Comparison of ENCODE assay signal across 1 cellular context in genomic region chr3:42804113-42804830, GRCh38.
TF ChIP-seq lines count a peak whose summit lies in the region.

Gene HIGD1A (minus strand): TSS chr3:42804490. CDS start chr3:42794253, 10,237 bp downstream.

TF ChIP-seq in K562, 482 proteins besides CTCF, POLR2A, EP300 and RAD21 (continued from another document and continues in another):
- 0 out of 2 replicates have a peak, but pooled peaks have one; percentile 5 for TF ChIP-seq STAT6 (CRISPR knock-in tag; IDR thresholded peaks at IDR 0.05)
- no peak; a peak in 1 of 4 replicates for TF ChIP-seq ZMIZ1 (IDR thresholded peaks at IDR 0.05; ENCODE audit: low read depth in 2 of 2, low read length in 2 of 2)
- peak in 1 of 3 experiments; percentile 25 for TF ChIP-seq YY1 (IDR thresholded peaks at IDR 0.05; ENCODE audit: borderline replicate concordance in 1 of 3, control insufficient read depth in 1 of 3, extremely low read depth in 1 of 3, insufficient read depth in 3 of 3, insufficient read length in 1 of 3, insufficient replicate concordance in 2 of 3, low read depth in 1 of 3, low read length in 2 of 3)
- peak; percentile 62 for TF ChIP-seq ARID1B (IDR thresholded peaks at IDR 0.05)
- 0 out of 2 replicates have a peak, but pooled peaks have one; percentile 23 for TF ChIP-seq NFIX (CRISPR knock-in tag; IDR thresholded peaks at IDR 0.05; ENCODE audit: low read depth)
- TF ChIP-seq EWSR1 (IDR thresholded peaks at IDR 0.05; ENCODE audit: borderline replicate concordance, low read depth, partially characterized antibody): no peak
- peak; percentile 70 for TF ChIP-seq OTX1 (CRISPR knock-in tag; IDR thresholded peaks at IDR 0.05)
- peak; percentile 81; the same call in 1 of the 2 replicates for TF ChIP-seq NKRF (IDR thresholded peaks at IDR 0.05; ENCODE audit: borderline replicate concordance)
- no peak for TF ChIP-seq ZNF57 (CRISPR knock-in tag; IDR thresholded peaks at IDR 0.05)
- peak; percentile 30; the same call in 1 of the 2 replicates for TF ChIP-seq ETV1 (tag; conservative IDR thresholded peaks at IDR 0.05; ENCODE audit: low read depth)
- peak; percentile 66; the same call in 1 of the 2 replicates for TF ChIP-seq ZBTB1 (CRISPR knock-in tag; IDR thresholded peaks at IDR 0.05; ENCODE audit: borderline replicate concordance, low read depth)
- no peak; the same call in 1 of the 2 replicates for TF ChIP-seq JUN (IDR thresholded peaks at IDR 0.05; ENCODE audit: borderline replicate concordance, low read depth, low read length)
- no peak for TF ChIP-seq JUN (CRISPR knock-in tag; IDR thresholded peaks at IDR 0.05; ENCODE audit: borderline replicate concordance)
- peak; percentile 62; the same call in 1 of the 2 replicates for TF ChIP-seq EP400 (IDR thresholded peaks at IDR 0.05)
- TF ChIP-seq MNT (conservative IDR thresholded peaks at IDR 0.05): peak; percentile 81 to 86
- no peak for TF ChIP-seq PTTG1 (tag; IDR thresholded peaks at IDR 0.05; ENCODE audit: low read depth)
- TF ChIP-seq TEAD1 (CRISPR knock-in tag; IDR thresholded peaks at IDR 0.05): 0 out of 4 replicates have a peak, but pooled peaks of 1 of the 2 experiments have one; percentile 22
- TF ChIP-seq POLR2G (IDR thresholded peaks at IDR 0.05; ENCODE audit: low read depth, low read length): peak; percentile 98
- TF ChIP-seq NEUROD1 (IDR thresholded peaks at IDR 0.05; ENCODE audit: borderline replicate concordance, low read depth, low read length, partially characterized antibody): peak; percentile 14
- TF ChIP-seq DEAF1 (CRISPR knock-in tag; IDR thresholded peaks at IDR 0.05): no peak
- 0 out of 2 replicates have a peak, but pooled peaks have one; percentile 12 for TF ChIP-seq PHF21A (IDR thresholded peaks at IDR 0.05; ENCODE audit: borderline replicate concordance, low read depth)
- peak; percentile 65 for TF ChIP-seq SP1 (CRISPR knock-in tag; IDR thresholded peaks at IDR 0.05)
- peak; percentile 90 for TF ChIP-seq MGA (IDR thresholded peaks at IDR 0.05)
- peak; percentile 84 for TF ChIP-seq POLR2H (tag; IDR thresholded peaks at IDR 0.05; ENCODE audit: low read depth)
- TF ChIP-seq ARID2 (IDR thresholded peaks at IDR 0.05): peak; percentile 60; the same call in 1 of the 2 replicates
- TF ChIP-seq ZNF212 (CRISPR knock-in tag; IDR thresholded peaks at IDR 0.05): peak; percentile 78; the same call in 1 of the 2 replicates
- TF ChIP-seq ZNF436 (CRISPR knock-in tag; IDR thresholded peaks at IDR 0.05): 0 out of 2 replicates have a peak, but pooled peaks have one; percentile 59
- TF ChIP-seq SMARCB1 (IDR thresholded peaks at IDR 0.05; ENCODE audit: insufficient read length, low read depth): peak; percentile 19
- 0 out of 2 replicates have a peak, but pooled peaks have one; percentile 26 for TF ChIP-seq ZNF445 (CRISPR knock-in tag; IDR thresholded peaks at IDR 0.05; ENCODE audit: low read depth)
- no peak for TF ChIP-seq ZNF696 (CRISPR knock-in tag; conservative IDR thresholded peaks at IDR 0.05)
- peak; percentile 26; the same call in 1 of the 2 replicates for TF ChIP-seq CHD2 (IDR thresholded peaks at IDR 0.05; ENCODE audit: low read depth, low read length)
- peak; percentile 95 for TF ChIP-seq ZFX (CRISPR knock-in tag; IDR thresholded peaks at IDR 0.05)
